Comparison of ENCODE assay signal across 1 cellular context in the genomic region with DNA sequence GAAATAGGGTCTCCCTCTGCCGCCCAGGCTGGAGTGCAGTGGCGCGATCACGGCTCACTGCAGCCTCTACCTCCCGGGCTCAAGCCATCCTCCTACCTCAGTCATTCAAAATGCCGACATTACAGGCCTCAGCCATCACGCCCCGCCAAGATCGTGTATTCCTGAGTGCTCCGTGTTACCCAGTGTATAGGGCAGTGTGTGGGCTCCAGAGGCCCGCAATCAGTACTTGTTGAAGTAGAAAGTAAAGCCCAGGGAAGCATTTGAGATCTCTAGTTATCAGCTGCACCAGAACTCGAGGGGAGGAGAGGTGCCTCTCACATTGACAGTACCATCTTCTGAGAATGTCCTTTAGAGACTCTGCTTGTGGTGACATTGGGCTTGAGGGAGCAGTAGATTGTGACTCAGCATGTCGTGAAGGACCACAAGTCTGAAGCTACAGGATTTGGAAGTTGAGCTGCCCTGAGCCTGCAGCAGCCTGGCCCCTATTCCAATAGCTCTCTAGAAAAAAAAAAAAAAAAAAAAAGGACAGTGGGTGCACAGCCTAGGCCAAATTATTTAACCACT.
TF ChIP-seq lines count a peak whose summit lies in the region.

No MANE protein-coding gene starts in this region.

TF ChIP-seq in H1, 55 proteins besides CTCF, POLR2A, EP300 and RAD21:
- TF ChIP-seq, protein P1, sequence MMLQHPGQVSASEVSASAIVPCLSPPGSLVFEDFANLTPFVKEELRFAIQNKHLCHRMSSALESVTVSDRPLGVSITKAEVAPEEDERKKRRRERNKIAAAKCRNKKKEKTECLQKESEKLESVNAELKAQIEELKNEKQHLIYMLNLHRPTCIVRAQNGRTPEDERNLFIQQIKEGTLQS (IDR thresholded peaks at IDR 0.05; ENCODE audit: insufficient read depth, low read depth, low read length), result no peak
